11 cellular contexts compared by ENCODE assay signal in genomic region chr17:2851615-2852014, GRCh38.
"Had no signal": no experiment of that assay in that cellular context is flagged by ENCODE, and none has a peak within 500 bp of the region (broad histone marks: within the 10 kb centered on the region; RNA-seq: fewer than 3 reads in every experiment).

No MANE protein-coding gene starts in this region.

- H3K27me3 ChIP-seq: colonic mucosa, ovary, thyroid gland had no signal

- H3K9me3 Mint-ChIP-seq: activated T-helper 1 cell treated with anti-CD3 and anti-CD28 coated beads, Interleukin-12 subunit alpha, Interleukin-12 subunit beta, Interleukin-2, Interleukin-4 antibody, amounts not matched to agents 30 ng/mL and 10 ng/mL and 1 ng/mL, durations not matched to agents 14 hours and 24 hours and 36 hours had no signal

- H3K9me3 ChIP-seq: colonic mucosa, esophagus squamous epithelium, ovary, thyroid gland had no signal

- H3K36me3 ChIP-seq: colonic mucosa, esophagus squamous epithelium, ovary, thyroid gland had no signal

- H3K4me3 ChIP-seq: colonic mucosa, esophagus squamous epithelium, ovary, thyroid gland had no signal

- H3K27ac ChIP-seq: colonic mucosa, ovary, thyroid gland had no signal

- ATAC-seq: left cardiac atrium; naive thymus-derived CD4-positive, alpha-beta T cell had no signal

- DNase-seq: activated CD4-positive, alpha-beta T cell treated with anti-CD3 and anti-CD28 coated beads for 48 hours; activated naive CD4-positive, alpha-beta T cell; colonic mucosa; esophagus squamous epithelium; glutamatergic neuron; left cardiac atrium; naive thymus-derived CD4-positive, alpha-beta T cell; ovary; SW 1271 had no signal

- H3K27ac Mint-ChIP-seq: activated T-helper 1 cell treated with anti-CD3 and anti-CD28 coated beads, Interleukin-12 subunit alpha, Interleukin-12 subunit beta, Interleukin-2, Interleukin-4 antibody, amounts not matched to agents 30 ng/mL and 10 ng/mL and 1 ng/mL, durations not matched to agents 14 hours and 24 hours and 36 hours; naive thymus-derived CD4-positive, alpha-beta T cell had no signal
